ENCODE assay signal across 16 cellular contexts in genomic region chr13:99398071-99398470, GRCh38.
DNase-seq lines count a peak whose midpoint lies in the region; ATAC-seq and TF ChIP-seq lines count a peak whose summit lies in the region.
"Had no signal": no experiment of that assay in that cellular context is flagged by ENCODE, and none has a peak within 500 bp of the region (broad histone marks: within the 10 kb centered on the region; RNA-seq: fewer than 3 reads in every experiment).

No MANE protein-coding gene starts in this region.

- DNase-seq in activated CD4-positive, alpha-beta T cell treated with anti-CD3 and anti-CD28 coated beads for 36 hours, result peak; percentile 1
- DNase-seq in activated CD4-positive, alpha-beta T cell treated with anti-CD3 and anti-CD28 coated beads, Interleukin-2, amount 50 U/mL, for 4 hours, result no peak
- DNase-seq in activated naive CD8-positive, alpha-beta T cell treated with anti-CD3 and anti-CD28 coated beads, Interleukin-2, amount 10 ng/mL, durations not matched to agents 7 days and 5 days, result no peak
- DNase-seq in activated naive CD8-positive, alpha-beta T cell treated with anti-CD3 and anti-CD28 coated beads, Interleukin-2, amount 50 U/mL, for 24 hours, result no peak
- DNase-seq in posterior vena cava (ENCODE audit: low spot score), result peak; percentile 42
- DNase-seq in vagina (ENCODE audit: extremely low spot score in 2 of 2), result no peak
- DNase-seq: AML-193, Caco-2, GDM1, HCEC 1CT had no signal

- intact Hi-C loops in activated CD4-positive, alpha-beta T cell treated with anti-CD3 and anti-CD28 coated beads for 36 hours (cut with DNase I, micrococcal nuclease), result no loop called here
- intact Hi-C loops in posterior vena cava (cut with DNase I) (no loop called here), vagina (cut with DNase I) (no loop called here)

- TF ChIP-seq POLR2A in vagina (IDR thresholded peaks at IDR 0.05), result no peak

- H3K4me1 ChIP-seq in vagina, result no peaks in the 10 kb centered on the region
- H3K4me1 ChIP-seq: A549, Caco-2 had no signal

- TF ChIP-seq CTCF in vagina (IDR thresholded peaks at IDR 0.05), result no peak

- no peaks in the 10 kb centered on the region for H3K27me3 ChIP-seq in vagina

- H3K27me3 Mint-ChIP-seq in activated CD4-positive, alpha-beta T cell treated with anti-CD3 and anti-CD28 coated beads for 36 hours, result no peaks in the 10 kb centered on the region
- no peaks in the 10 kb centered on the region for H3K27me3 Mint-ChIP-seq in activated naive CD8-positive, alpha-beta T cell treated with anti-CD3 and anti-CD28 coated beads, Interleukin-2, amount 10 ng/mL, durations not matched to agents 7 days and 5 days
- no peaks in the 10 kb centered on the region for H3K27me3 Mint-ChIP-seq in activated naive CD8-positive, alpha-beta T cell treated with anti-CD3 and anti-CD28 coated beads, Interleukin-2, amount 50 U/mL, for 24 hours
- H3K27me3 Mint-ChIP-seq: CD4-positive, alpha-beta T cell had no signal

- H3K27ac Mint-ChIP-seq in activated CD4-positive, alpha-beta T cell treated with anti-CD3 and anti-CD28 coated beads for 36 hours, result no peak overlapping the region
- peak overlapping the region; percentile 42 for H3K27ac Mint-ChIP-seq in activated naive CD8-positive, alpha-beta T cell treated with anti-CD3 and anti-CD28 coated beads, Interleukin-2, amount 10 ng/mL, durations not matched to agents 7 days and 5 days
- H3K27ac Mint-ChIP-seq in activated naive CD8-positive, alpha-beta T cell treated with anti-CD3 and anti-CD28 coated beads, Interleukin-2, amount 50 U/mL, for 24 hours, result no peak overlapping the region
- H3K27ac Mint-ChIP-seq: GM23338 had no signal

- H3K9me3 Mint-ChIP-seq in activated CD4-positive, alpha-beta T cell treated with anti-CD3 and anti-CD28 coated beads for 36 hours (ENCODE audit: low read depth), result peaks cover 8% of the 10 kb centered on the region
- peaks cover 7% of the 10 kb centered on the region for H3K9me3 Mint-ChIP-seq in activated naive CD8-positive, alpha-beta T cell treated with anti-CD3 and anti-CD28 coated beads, Interleukin-2, amount 10 ng/mL, durations not matched to agents 7 days and 5 days
- H3K9me3 Mint-ChIP-seq in activated naive CD8-positive, alpha-beta T cell treated with anti-CD3 and anti-CD28 coated beads, Interleukin-2, amount 50 U/mL, for 24 hours, result peaks cover 8% of the 10 kb centered on the region
- H3K9me3 Mint-ChIP-seq: CD4-positive, alpha-beta T cell had no signal

- no peaks in the 10 kb centered on the region for H3K9me3 ChIP-seq in vagina
- H3K9me3 ChIP-seq: A549 had no signal

- peaks cover 20% of the 10 kb centered on the region for H3K36me3 Mint-ChIP-seq in activated CD4-positive, alpha-beta T cell treated with anti-CD3 and anti-CD28 coated beads for 36 hours (ENCODE audit: low read depth)
- peaks cover 8% of the 10 kb centered on the region for H3K36me3 Mint-ChIP-seq in activated naive CD8-positive, alpha-beta T cell treated with anti-CD3 and anti-CD28 coated beads, Interleukin-2, amount 10 ng/mL, durations not matched to agents 7 days and 5 days
- H3K36me3 Mint-ChIP-seq in activated naive CD8-positive, alpha-beta T cell treated with anti-CD3 and anti-CD28 coated beads, Interleukin-2, amount 50 U/mL, for 24 hours (ENCODE audit: low read depth), result peaks cover 11% of the 10 kb centered on the region

- ATAC-seq in activated CD4-positive, alpha-beta T cell treated with anti-CD3 and anti-CD28 coated beads for 36 hours, result no peak
- no peak for ATAC-seq in activated naive CD8-positive, alpha-beta T cell treated with anti-CD3 and anti-CD28 coated beads, Interleukin-2, amount 10 ng/mL, durations not matched to agents 7 days and 5 days (ENCODE audit: low read depth)
- ATAC-seq in activated naive CD8-positive, alpha-beta T cell treated with anti-CD3 and anti-CD28 coated beads, Interleukin-2, amount 50 U/mL, for 24 hours, result no peak
- ATAC-seq in GM18909 (IDR thresholded peaks at IDR 0.05; ENCODE audit: poor library complexity, unreplicated experiment), result no peak
- ATAC-seq: A549, GM23338 had no signal

- POLR2A ChIA-PET in activated CD4-positive, alpha-beta T cell treated with anti-CD3 and anti-CD28 coated beads for 36 hours (lab: Charles Lee), result no interaction called here
- POLR2A ChIA-PET in activated naive CD8-positive, alpha-beta T cell treated with anti-CD3 and anti-CD28 coated beads, Interleukin-2, amount 10 ng/mL, durations not matched to agents 7 days and 5 days (lab: Charles Lee), result interaction anchor here (0.8 kb wide), 1 partner anchor 9 kb away, joined by 3 read pairs; no protein-coding TSS in a partner anchor

- H3K36me3 ChIP-seq in vagina, result no peaks in the 10 kb centered on the region

- H3K4me3 Mint-ChIP-seq in activated CD4-positive, alpha-beta T cell treated with anti-CD3 and anti-CD28 coated beads for 36 hours, result no peak overlapping the region
- H3K4me3 Mint-ChIP-seq in activated naive CD8-positive, alpha-beta T cell treated with anti-CD3 and anti-CD28 coated beads, Interleukin-2, amount 10 ng/mL, durations not matched to agents 7 days and 5 days, result no peak overlapping the region
- no peak overlapping the region for H3K4me3 Mint-ChIP-seq in activated naive CD8-positive, alpha-beta T cell treated with anti-CD3 and anti-CD28 coated beads, Interleukin-2, amount 50 U/mL, for 24 hours
- H3K4me3 Mint-ChIP-seq: CD4-positive, alpha-beta T cell; GM23338 had no signal

- peaks cover 40% of the 10 kb centered on the region for H3K4me1 Mint-ChIP-seq in activated CD4-positive, alpha-beta T cell treated with anti-CD3 and anti-CD28 coated beads for 36 hours
- peaks cover 7% of the 10 kb centered on the region for H3K4me1 Mint-ChIP-seq in activated naive CD8-positive, alpha-beta T cell treated with anti-CD3 and anti-CD28 coated beads, Interleukin-2, amount 10 ng/mL, durations not matched to agents 7 days and 5 days
- H3K4me1 Mint-ChIP-seq in activated naive CD8-positive, alpha-beta T cell treated with anti-CD3 and anti-CD28 coated beads, Interleukin-2, amount 50 U/mL, for 24 hours, result peaks cover 70% of the 10 kb centered on the region

- no peak overlapping the region for H3K27ac ChIP-seq in vagina
- H3K27ac ChIP-seq: 22Rv1, A549, C4-2B had no signal

- CTCF ChIA-PET in activated CD4-positive, alpha-beta T cell treated with anti-CD3 and anti-CD28 coated beads for 36 hours (lab: Charles Lee), result interaction anchor here (0.6 to 3.2 kb wide), 4 partner anchors 11 to 222 kb away, joined by 3 to 17 read pairs (median 4); no protein-coding TSS in a partner anchor

- H3K4me3 ChIP-seq in vagina, result no peak overlapping the region
- H3K4me3 ChIP-seq: A549, GM23338 had no signal

Comparison
In these comparisons a context has a peak if more than half of its experiments do, and no peak if none do; other contexts are left out.
1. DNase-seq: peak in activated CD4-positive, alpha-beta T cell treated with anti-CD3 and anti-CD28 coated beads for 36 hours (single experiment) and posterior vena cava (single experiment); none in activated CD4-positive, alpha-beta T cell treated with anti-CD3 and anti-CD28 coated beads, Interleukin-2, amount 50 U/mL, for 4 hours (0 of 2), activated naive CD8-positive, alpha-beta T cell treated with anti-CD3 and anti-CD28 coated beads, Interleukin-2, amount 10 ng/mL, durations not matched to agents 7 days and 5 days (single experiment), activated naive CD8-positive, alpha-beta T cell treated with anti-CD3 and anti-CD28 coated beads, Interleukin-2, amount 50 U/mL, for 24 hours (single experiment) and vagina (0 of 2).